In genomic region chr6:70412797-70413113, GRCh38 we compare ENCODE assay signal across 8 cellular contexts.
DNase-seq lines count a peak whose midpoint lies in the region; ATAC-seq lines count a peak whose summit lies in the region.

No MANE protein-coding gene starts in this region.

- H3K4me1 ChIP-seq in iPS-20b (ENCODE audit: insufficient read depth, low read length) (no peaks in the 10 kb centered on the region; the same call in 1 of the 2 replicates), subcutaneous abdominal adipose tissue (ENCODE audit: control insufficient read depth in 5 of 5, insufficient read depth in 5 of 5, low read length in 5 of 5) (peaks cover 0 to 20% (median 17%) of the 10 kb centered on the region in 5 donors)

- H3K4me3 ChIP-seq in iPS-20b (ENCODE audit: low read length) (peak overlapping the region; percentile 86), subcutaneous abdominal adipose tissue (ENCODE audit: low read depth in 1 of 5, low read length in 5 of 5) (peak overlapping the region; percentile 77 to 99 (median 99))

- DNase-seq in activated CD4-positive, CD25-positive, alpha-beta regulatory T cell (lab: John Stamatoyannopoulos, UW): no peak
- DNase-seq in NCI-H2081 treated with DMSO at 0.1 percent for 48 hours (lab: John Stamatoyannopoulos, UW): no peak
- no peak for DNase-seq in activated CD4-positive, CD25-positive, alpha-beta regulatory T cell treated with anti-CD3 and anti-CD28 coated beads, Interleukin-2, amount 50 U/mL, for 72 hours

- no peaks in the 10 kb centered on the region for H3K36me3 Mint-ChIP-seq in activated naive CD8-positive, alpha-beta T cell

- H3K27me3 ChIP-seq in iPS-20b (ENCODE audit: insufficient read depth, low read length) (no peaks in the 10 kb centered on the region), subcutaneous abdominal adipose tissue (ENCODE audit: control insufficient read depth in 5 of 5, insufficient read depth in 4 of 5, low read length in 5 of 5) (no peaks in the 10 kb centered on the region)

- H3K36me3 ChIP-seq in iPS-20b (ENCODE audit: insufficient read depth, low read depth, low read length) (peaks cover 9% of the 10 kb centered on the region), subcutaneous abdominal adipose tissue (ENCODE audit: control insufficient read depth in 5 of 5, insufficient read depth in 5 of 5, low read length in 5 of 5) (peaks cover 0 to 4% (median 0%) of the 10 kb centered on the region in 5 donors)

- H3K27ac ChIP-seq in iPS-20b (ENCODE audit: low read length) (peak overlapping the region; percentile 82), subcutaneous abdominal adipose tissue (ENCODE audit: low read depth, low read length) (peak overlapping the region; percentile 65)

- H3K9me3 Mint-ChIP-seq in activated naive CD8-positive, alpha-beta T cell (ENCODE audit: low read depth): no peaks in the 10 kb centered on the region

- peaks cover 22% of the 10 kb centered on the region for H3K4me1 Mint-ChIP-seq in activated naive CD8-positive, alpha-beta T cell (ENCODE audit: low read depth)

- H3K4me3 Mint-ChIP-seq in activated naive CD8-positive, alpha-beta T cell: peak overlapping the region; percentile 96

- H3K9me3 ChIP-seq in iPS-20b (ENCODE audit: insufficient read depth, low read depth, low read length) (no peaks in the 10 kb centered on the region), subcutaneous abdominal adipose tissue (ENCODE audit: control insufficient read depth in 5 of 5, low read length in 5 of 5) (no peaks in the 10 kb centered on the region)

- H3K27ac Mint-ChIP-seq in activated naive CD8-positive, alpha-beta T cell: peak overlapping the region; percentile 81

- H3K9ac ChIP-seq in iPS-20b (ENCODE audit: low read depth, low read length) (peak overlapping the region; percentile 95), subcutaneous abdominal adipose tissue (ENCODE audit: low read length in 5 of 5) (peak overlapping the region; percentile 71 to 95 (median 79))

- ATAC-seq in activated CD4-positive, CD25-positive, alpha-beta regulatory T cell treated with anti-CD3 and anti-CD28 coated beads, Interleukin-2, amount 50 U/mL, for 24 hours: peak; percentile 4 to 12
- peak; percentile 17 for ATAC-seq in HG03095 (IDR thresholded peaks at IDR 0.05; ENCODE audit: unreplicated experiment)

- H3K27me3 Mint-ChIP-seq in activated naive CD8-positive, alpha-beta T cell: no peaks in the 10 kb centered on the region
